In the genomic region with DNA sequence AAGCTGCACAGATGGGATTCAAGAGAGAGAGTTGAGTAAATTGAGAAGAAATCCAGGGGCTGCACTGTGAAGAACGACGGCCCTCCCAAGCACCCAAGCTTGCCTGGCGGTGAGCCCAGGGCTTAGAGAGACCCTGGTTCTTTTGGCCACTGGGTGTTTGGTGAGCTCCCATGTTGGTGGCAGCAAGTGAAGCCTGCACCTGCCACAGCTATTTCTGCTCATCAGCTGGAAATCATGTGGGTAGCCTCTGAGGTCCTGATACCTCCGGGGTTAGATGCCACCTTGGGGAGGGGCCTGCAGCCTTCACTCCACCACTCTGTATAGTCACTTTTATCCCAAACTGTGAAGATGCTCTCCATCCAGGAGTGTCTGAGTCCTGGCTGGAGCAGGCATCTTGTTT, we compare ENCODE assay signal across 14 cellular contexts. TPM values are rescaled to one million over a fixed set of nuclear protein-coding genes. Genes with fewer than 3 reads are reported as not detected.
DNase-seq lines count a peak whose midpoint lies in the region; ATAC-seq and TF ChIP-seq lines count a peak whose summit lies in the region.
"Had no signal": no experiment of that assay in that cellular context is flagged by ENCODE, and none has a peak within 500 bp of the region (broad histone marks: within the 10 kb centered on the region; RNA-seq: fewer than 3 reads in every experiment).

No MANE protein-coding gene starts in this region.

- no peaks in the 10 kb centered on the region for H3K36me3 ChIP-seq in OCI-LY1 (ENCODE audit: insufficient read depth, low read length)
- no peaks in the 10 kb centered on the region for H3K36me3 ChIP-seq in thymus (ENCODE audit: control insufficient read depth, insufficient read depth)
- H3K36me3 ChIP-seq in neural progenitor cell = no peaks in the 10 kb centered on the region
- H3K36me3 ChIP-seq in stomach = no peaks in the 10 kb centered on the region

- H3K9me2 ChIP-seq in OCI-LY1 (ENCODE audit: low read depth, low read length) = no peaks in the 10 kb centered on the region

- TF ChIP-seq POLR2A in stomach (IDR thresholded peaks at IDR 0.05) = no peak

- H3K36me3 Mint-ChIP-seq in neural progenitor cell = no peaks in the 10 kb centered on the region

- DNase-seq in NCI-H146 (lab: John Stamatoyannopoulos, UW) (peak; percentile 27), NCI-H146 treated with DMSO at 0.1 percent for 48 hours (lab: John Stamatoyannopoulos, UW; ENCODE audit: unreplicated experiment) (no peak), neural progenitor cell (ENCODE audit: low spot score) (no peak), stomach (no peak)
- DNase-seq: activated CD4-positive, alpha-beta T cell treated with anti-CD3 and anti-CD28 coated beads, Interleukin-2, amount 10 ng/mL, durations not matched to agents 7 days and 5 days; activated gamma-delta T cell; DMS 273 treated with DMSO at 0.1 percent for 48 hours; NCI-H510A treated with DMSO at 0.1 percent for 48 hours had no signal

- H3K9me3 ChIP-seq in OCI-LY1 (ENCODE audit: low read length) (no peaks in the 10 kb centered on the region), thymus (ENCODE audit: control insufficient read depth) (no peaks in the 10 kb centered on the region), neural progenitor cell (ENCODE audit: low read depth) (no peaks in the 10 kb centered on the region), stomach (no peaks in the 10 kb centered on the region)

- H4K20me1 ChIP-seq in OCI-LY1 (ENCODE audit: insufficient read depth, low read length) = no peaks in the 10 kb centered on the region
- H4K20me1 ChIP-seq in neural progenitor cell (ENCODE audit: low read depth) = no peaks in the 10 kb centered on the region

- H3F3A ChIP-seq in OCI-LY1 (ENCODE audit: insufficient read depth, low read length) (peaks cover 10% of the 10 kb centered on the region), neural progenitor cell (ENCODE audit: low read depth) (peaks cover 3% of the 10 kb centered on the region)

- H3K4me3 ChIP-seq in OCI-LY1 (ENCODE audit: low read depth, low read length, poor library complexity, severe bottlenecking) (peak overlapping the region; percentile 49), thymus (ENCODE audit: low read length) (peak overlapping the region; percentile 28), neural progenitor cell (no peak overlapping the region), stomach (no peak overlapping the region)

- H3K4me2 ChIP-seq in OCI-LY1 (ENCODE audit: low read length) (peak overlapping the region; percentile 73), neural progenitor cell (no peak overlapping the region)

- peak; percentile 45 for ATAC-seq in HG02642 (IDR thresholded peaks at IDR 0.05; ENCODE audit: poor library complexity, unreplicated experiment)
- ATAC-seq in GM21367 (IDR thresholded peaks at IDR 0.05; ENCODE audit: unreplicated experiment) = no peak
- ATAC-seq: SK-N-SH treated with all-trans-retinoic acid at 6 μM for 48 hours had no signal

- peaks cover 13% of the 10 kb centered on the region for H3K4me1 Mint-ChIP-seq in neural progenitor cell

- H3K27ac Mint-ChIP-seq in neural progenitor cell = no peak overlapping the region
- H3K27ac Mint-ChIP-seq: activated CD4-positive, alpha-beta T cell treated with anti-CD3 and anti-CD28 coated beads, Interleukin-2, amount 10 ng/mL, durations not matched to agents 7 days and 5 days had no signal

- H3K79me2 ChIP-seq in OCI-LY1 (ENCODE audit: insufficient read depth, low read length) (0 out of 2 replicates have a peak, but pooled peaks cover 5% of the 10 kb centered on the region), neural progenitor cell (ENCODE audit: low read depth) (no peaks in the 10 kb centered on the region)

- H2AFZ ChIP-seq in OCI-LY1 (ENCODE audit: low read length) (no peak overlapping the region), neural progenitor cell (replicated peaks) (no peak overlapping the region)

- TF ChIP-seq CTCF in OCI-LY1 (IDR thresholded peaks at IDR 0.05; ENCODE audit: low read length) = no peak
- TF ChIP-seq CTCF in neural progenitor cell (IDR thresholded peaks at IDR 0.05) = no peak
- TF ChIP-seq CTCF in stomach (IDR thresholded peaks at IDR 0.05) = no peak

- no peaks in the 10 kb centered on the region for H3K9me3 Mint-ChIP-seq in neural progenitor cell
- H3K9me3 Mint-ChIP-seq: activated CD4-positive, alpha-beta T cell treated with anti-CD3 and anti-CD28 coated beads, Interleukin-2, amount 10 ng/mL, durations not matched to agents 7 days and 5 days had no signal

- H3K27me3 ChIP-seq in OCI-LY1 (ENCODE audit: insufficient read depth, low read length) (no peaks in the 10 kb centered on the region), thymus (ENCODE audit: control insufficient read depth, insufficient read depth) (no peaks in the 10 kb centered on the region), neural progenitor cell (peaks cover 70% of the 10 kb centered on the region), stomach (no peaks in the 10 kb centered on the region)

- H3K4me1 ChIP-seq in OCI-LY1 (ENCODE audit: insufficient read depth, low read length, severe bottlenecking) (peaks cover 99% of the 10 kb centered on the region), thymus (ENCODE audit: control insufficient read depth, insufficient read depth, low read length) (peaks cover 80% of the 10 kb centered on the region), neural progenitor cell (peaks cover 4% of the 10 kb centered on the region), stomach (peaks cover 0 to 19% (median 7%) of the 10 kb centered on the region in 4 donors)

- intact Hi-C loops in stomach (cut with DNase I; ENCODE audit: low total_unique reads) = no loop called here

- WGBS in thymus = 43% methylated on average over 4 of the region's 4 CpGs
- 81 to 89% (median 85%) methylated on average over 4 of the region's 4 CpGs for WGBS in stomach, 5 donors

- H3K27ac ChIP-seq in OCI-LY1 (ENCODE audit: low read depth, low read length, poor library complexity, severe bottlenecking) = peak overlapping the region; percentile 100
- peak overlapping the region; percentile 62 for H3K27ac ChIP-seq in thymus (ENCODE audit: low read depth)
- H3K27ac ChIP-seq in neural progenitor cell = no peak overlapping the region
- H3K27ac ChIP-seq in stomach = no peak overlapping the region
- H3K27ac ChIP-seq: 22Rv1 had no signal

- H3K27me3 Mint-ChIP-seq in neural progenitor cell (ENCODE audit: insufficient read depth, low read depth) = peaks cover 10% of the 10 kb centered on the region
- H3K27me3 Mint-ChIP-seq: activated CD4-positive, alpha-beta T cell treated with anti-CD3 and anti-CD28 coated beads, Interleukin-2, amount 10 ng/mL, durations not matched to agents 7 days and 5 days had no signal

- peak overlapping the region; percentile 85 for H3K9ac ChIP-seq in OCI-LY1 (ENCODE audit: low read length)
- no peak overlapping the region for H3K9ac ChIP-seq in neural progenitor cell

- TF ChIP-seq EP300 in stomach (IDR thresholded peaks at IDR 0.05) = no peak

- H3K4me3 Mint-ChIP-seq in neural progenitor cell = no peak overlapping the region
- H3K4me3 Mint-ChIP-seq: activated CD4-positive, alpha-beta T cell treated with anti-CD3 and anti-CD28 coated beads, Interleukin-2, amount 10 ng/mL, durations not matched to agents 7 days and 5 days had no signal

RNA-seq across cellular contexts. Expression of a gene that starts 6.1 kb away (rescaled TPM):
- 171 TPM for polyA plus RNA-seq in thymus
- total RNA-seq in neural progenitor cell (ENCODE audit: low replicate concordance) = 26.5 and 47.6 TPM in 2 replicates
- total RNA-seq in stomach = 100 to 1,000 TPM in 3 of 5 donors, 10 to 100 TPM in 2; 80.2 to 231 (median 113) TPM
- 10 to 100 TPM; 46.4 to 78.9 (median 58.6) TPM for polyA plus RNA-seq in stomach

RNA-seq across cellular contexts. Expression of a gene that starts 51.7 kb away (rescaled TPM):
- polyA plus RNA-seq in thymus (7.5 TPM), stomach (10 to 100 TPM; 30.1 to 39.7 (median 35.6) TPM)
- total RNA-seq in neural progenitor cell (ENCODE audit: low replicate concordance) (0.19 TPM in 1 of 2 replicates, not detected in the other), stomach (100 to 1,000 TPM in 1 of 5 donors, 10 to 100 TPM in 4; 14.7 to 422 (median 54.9) TPM)
- total RNA-seq: activated CD4-positive, alpha-beta T cell treated with anti-CD3 and anti-CD28 coated beads, Interleukin-2, amount 10 ng/mL, durations not matched to agents 7 days and 5 days had no signal

Comparison
In these comparisons a context has a peak if more than half of its experiments do, and no peak if none do; other contexts are left out.
1. H3K27ac ChIP-seq: peak in OCI-LY1 (single experiment) and thymus (single experiment); none in neural progenitor cell (single experiment) and stomach (0 of 5).
2. H3K4me3 ChIP-seq: peak in OCI-LY1 (single experiment) and thymus (single experiment); none in neural progenitor cell (single experiment) and stomach (0 of 4).
3. RNA of a gene that starts 51.7 kb away (total RNA-seq): 14.7 to 422 TPM in stomach; 0.19 TPM in neural progenitor cell; every median in the first group is over 10 times any median in the second.